2 cellular contexts compared by ENCODE assay signal in genomic region chr10:97466755-97467154, GRCh38.
TF ChIP-seq lines count a peak whose summit lies in the region.

No MANE protein-coding gene starts in this region.

TF ChIP-seq in IMR-90, 13 proteins besides CTCF, POLR2A, EP300 and RAD21:
- TF ChIP-seq CEBPB (IDR thresholded peaks at IDR 0.05; ENCODE audit: low read depth, low read length) (no peak), SMC3 (IDR thresholded peaks at IDR 0.05; ENCODE audit: low read depth, low read length) (no peak), BHLHE40 (IDR thresholded peaks at IDR 0.05; ENCODE audit: low read depth, low read length) (no peak), RCOR1 (IDR thresholded peaks at IDR 0.05; ENCODE audit: insufficient replicate concordance, low read length) (no peak), MXI1 (IDR thresholded peaks at IDR 0.05; ENCODE audit: borderline replicate concordance, low read depth, low read length) (no peak), ELK1 (IDR thresholded peaks at IDR 0.05; ENCODE audit: borderline replicate concordance, low read depth, low read length) (no peak), MAZ (IDR thresholded peaks at IDR 0.05; ENCODE audit: borderline replicate concordance, low read depth, low read length) (no peak), NFE2L2 (IDR thresholded peaks at IDR 0.05; ENCODE audit: low read depth, low read length) (no peak), CHD1 (IDR thresholded peaks at IDR 0.05; ENCODE audit: low read depth, low read length) (no peak), MAFK (IDR thresholded peaks at IDR 0.05; ENCODE audit: low read depth, low read length) (no peak), RFX5 (IDR thresholded peaks at IDR 0.05; ENCODE audit: low read depth, low read length) (no peak), USF2 (IDR thresholded peaks at IDR 0.05; ENCODE audit: low read depth, low read length) (no peak), FOS (IDR thresholded peaks at IDR 0.05; ENCODE audit: low read depth, low read length) (no peak)

TF ChIP-seq in HEK293T, 16 proteins besides CTCF, POLR2A, EP300 and RAD21 (continued from another document):
- TF ChIP-seq FOXK2 (IDR thresholded peaks at IDR 0.05) = no peak
- no peak for TF ChIP-seq NFRKB (IDR thresholded peaks at IDR 0.05)
- TF ChIP-seq HDGF (IDR thresholded peaks at IDR 0.05; ENCODE audit: borderline replicate concordance) = no peak
- no peak for TF ChIP-seq FOXA1 (IDR thresholded peaks at IDR 0.05)
TF ChIP-seq in HEK293T: peak in this region for 0.
